ENCODE assay signal across 36 cellular contexts in genomic region chr6:24829657-24830056, GRCh38. TPM values are rescaled to one million over a fixed set of nuclear protein-coding genes. Genes with fewer than 3 reads are reported as not detected.
A peak's percentile ranks its signal among the peaks of the same experiment; 100 is the strongest.
DNase-seq lines count a peak whose midpoint lies in the region; ATAC-seq and TF ChIP-seq lines count a peak whose summit lies in the region.
"Had no signal": no experiment of that assay in that cellular context is flagged by ENCODE, and none has a peak within 500 bp of the region (broad histone marks: within the 10 kb centered on the region; RNA-seq: fewer than 3 reads in every experiment).

No MANE protein-coding gene starts in this region.

- no peak overlapping the region for H3K4me3 Mint-ChIP-seq in T-helper 1 cell treated with Interleukin-12 subunit alpha and Interleukin-12 subunit beta and Interleukin-4 antibody, amounts not matched to agents 30 μg/mL and 1 μg/mL, for 36 hours
- H3K4me3 Mint-ChIP-seq in CD4-positive, alpha-beta memory T cell: no peak overlapping the region
- H3K4me3 Mint-ChIP-seq in activated B cell treated with CpG ODN at 0.5 μM for 24 hours: no peak overlapping the region
- H3K4me3 Mint-ChIP-seq in naive thymus-derived CD4-positive, alpha-beta T cell: peak overlapping the region in 1 of 10 donors; percentile 21
- H3K4me3 Mint-ChIP-seq in MCF 10A (ENCODE audit: unreplicated experiment): no peak overlapping the region
- H3K4me3 Mint-ChIP-seq: activated naive CD8-positive, alpha-beta T cell treated with anti-CD3 and anti-CD28 coated beads, Interleukin-2, amount 10 ng/mL, durations not matched to agents 7 days and 5 days; neural crest cell; stimulated activated memory B cell treated with anti-CD40 and anti-IgM and Interleukin-4, amounts not matched to agents 10 μg/mL and 1 μg/mL and 100 μg/mL, for 72 hours had no signal

- intact Hi-C loops in CD4-positive, alpha-beta memory T cell (cut with micrococcal nuclease): no loop called here
- intact Hi-C loops in activated B cell treated with CpG ODN at 0.5 μM for 24 hours (cut with micrococcal nuclease) (no loop called here), MCF 10A (cut with micrococcal nuclease) (no loop called here)
- intact Hi-C loops in naive thymus-derived CD4-positive, alpha-beta T cell (cut with micrococcal nuclease): no loop called here

- H3K36me3 ChIP-seq in CD4-positive, alpha-beta memory T cell (ENCODE audit: insufficient read depth, low read length): peaks cover 81% of the 10 kb centered on the region
- H3K36me3 ChIP-seq in naive thymus-derived CD4-positive, alpha-beta T cell (ENCODE audit: control insufficient read depth in 2 of 3, insufficient read depth in 3 of 3, low read length in 3 of 3): peaks cover 53 to 100% (median 74%) of the 10 kb centered on the region in 3 experiments
- H3K36me3 ChIP-seq: ascending aorta, cardiac muscle cell, pancreas had no signal

- no peaks in the 10 kb centered on the region for H3K27me3 Mint-ChIP-seq in T-helper 1 cell treated with Interleukin-12 subunit alpha and Interleukin-12 subunit beta and Interleukin-4 antibody, amounts not matched to agents 30 μg/mL and 1 μg/mL, for 36 hours (ENCODE audit: low read depth)
- no peaks in the 10 kb centered on the region for H3K27me3 Mint-ChIP-seq in CD4-positive, alpha-beta memory T cell
- H3K27me3 Mint-ChIP-seq in activated B cell treated with CpG ODN at 0.5 μM for 24 hours: no peaks in the 10 kb centered on the region
- no peaks in the 10 kb centered on the region for H3K27me3 Mint-ChIP-seq in naive thymus-derived CD4-positive, alpha-beta T cell
- H3K27me3 Mint-ChIP-seq in MCF 10A (ENCODE audit: insufficient read depth, unreplicated experiment): no peaks in the 10 kb centered on the region
- H3K27me3 Mint-ChIP-seq: activated naive CD8-positive, alpha-beta T cell treated with anti-CD3 and anti-CD28 coated beads, Interleukin-2, amount 10 ng/mL, durations not matched to agents 7 days and 5 days; stimulated activated memory B cell treated with anti-CD40 and anti-IgM and Interleukin-4, amounts not matched to agents 10 μg/mL and 1 μg/mL and 100 μg/mL, for 72 hours had no signal

- peak overlapping the region; percentile 15 for H3K27ac Mint-ChIP-seq in T-helper 1 cell treated with Interleukin-12 subunit alpha and Interleukin-12 subunit beta and Interleukin-4 antibody, amounts not matched to agents 30 μg/mL and 1 μg/mL, for 36 hours
- H3K27ac Mint-ChIP-seq in CD4-positive, alpha-beta memory T cell: peak overlapping the region in 4 of 7 donors; percentile 10 to 88 (median 68)
- peak overlapping the region; percentile 46 for H3K27ac Mint-ChIP-seq in activated B cell treated with CpG ODN at 0.5 μM for 24 hours
- peak overlapping the region in 7 of 9 donors; percentile 28 to 85 (median 74) for H3K27ac Mint-ChIP-seq in naive thymus-derived CD4-positive, alpha-beta T cell
- H3K27ac Mint-ChIP-seq in MCF 10A (ENCODE audit: low read depth, unreplicated experiment): no peak overlapping the region
- H3K27ac Mint-ChIP-seq: activated naive CD8-positive, alpha-beta T cell treated with anti-CD3 and anti-CD28 coated beads, Interleukin-2, amount 10 ng/mL, durations not matched to agents 7 days and 5 days; stimulated activated memory B cell treated with anti-CD40 and anti-IgM and Interleukin-4, amounts not matched to agents 10 μg/mL and 1 μg/mL and 100 μg/mL, for 72 hours had no signal

- no peak overlapping the region for H3K4me3 ChIP-seq in CD4-positive, alpha-beta memory T cell (ENCODE audit: low read length in 2 of 2)
- H3K4me3 ChIP-seq in naive thymus-derived CD4-positive, alpha-beta T cell (ENCODE audit: low read length): no peak overlapping the region
- H3K4me3 ChIP-seq: ascending aorta, cardiac muscle cell, pancreas, SK-N-MC had no signal

- H3K27me3 ChIP-seq in CD4-positive, alpha-beta memory T cell (ENCODE audit: insufficient read depth, low read length): no peaks in the 10 kb centered on the region
- no peaks in the 10 kb centered on the region for H3K27me3 ChIP-seq in naive thymus-derived CD4-positive, alpha-beta T cell (ENCODE audit: control insufficient read depth in 2 of 2, insufficient read depth in 2 of 2, low read length in 2 of 2)
- H3K27me3 ChIP-seq: ascending aorta, cardiac muscle cell, pancreas had no signal

- no peak for ATAC-seq in activated B cell treated with CpG ODN at 0.5 μM for 24 hours (ENCODE audit: low read depth)
- no peak for ATAC-seq in naive thymus-derived CD4-positive, alpha-beta T cell
- no peak for ATAC-seq in GM18870 (IDR thresholded peaks at IDR 0.05; ENCODE audit: unreplicated experiment)
- ATAC-seq: pancreas; stimulated activated memory B cell treated with anti-CD40 and anti-IgM and Interleukin-4, amounts not matched to agents 10 μg/mL and 1 μg/mL and 100 μg/mL, for 72 hours had no signal

- H3K4me1 Mint-ChIP-seq in T-helper 1 cell treated with Interleukin-12 subunit alpha and Interleukin-12 subunit beta and Interleukin-4 antibody, amounts not matched to agents 30 μg/mL and 1 μg/mL, for 36 hours (ENCODE audit: low read depth): peaks cover 6% of the 10 kb centered on the region
- H3K4me1 Mint-ChIP-seq in CD4-positive, alpha-beta memory T cell: peaks cover 0 to 32% (median 12%) of the 10 kb centered on the region in 4 donors
- H3K4me1 Mint-ChIP-seq in activated B cell treated with CpG ODN at 0.5 μM for 24 hours (no peaks in the 10 kb centered on the region), MCF 10A (ENCODE audit: insufficient read depth, unreplicated experiment) (peaks cover 18% of the 10 kb centered on the region)
- peaks cover 7 to 68% (median 46%) of the 10 kb centered on the region in 7 donors for H3K4me1 Mint-ChIP-seq in naive thymus-derived CD4-positive, alpha-beta T cell
- H3K4me1 Mint-ChIP-seq: stimulated activated memory B cell treated with anti-CD40 and anti-IgM and Interleukin-4, amounts not matched to agents 10 μg/mL and 1 μg/mL and 100 μg/mL, for 72 hours had no signal

- no peaks in the 10 kb centered on the region for H3K9me3 Mint-ChIP-seq in T-helper 1 cell treated with Interleukin-12 subunit alpha and Interleukin-12 subunit beta and Interleukin-4 antibody, amounts not matched to agents 30 μg/mL and 1 μg/mL, for 36 hours
- peaks cover 0 to 9% (median 0%) of the 10 kb centered on the region in 8 donors for H3K9me3 Mint-ChIP-seq in CD4-positive, alpha-beta memory T cell
- no peaks in the 10 kb centered on the region for H3K9me3 Mint-ChIP-seq in activated B cell treated with CpG ODN at 0.5 μM for 24 hours
- H3K9me3 Mint-ChIP-seq in naive thymus-derived CD4-positive, alpha-beta T cell: peaks cover 0 to 22% (median 0%) of the 10 kb centered on the region in 11 donors
- H3K9me3 Mint-ChIP-seq in MCF 10A (ENCODE audit: unreplicated experiment): no peaks in the 10 kb centered on the region
- H3K9me3 Mint-ChIP-seq: activated naive CD8-positive, alpha-beta T cell treated with anti-CD3 and anti-CD28 coated beads, Interleukin-2, amount 10 ng/mL, durations not matched to agents 7 days and 5 days; neural crest cell; stimulated activated memory B cell treated with anti-CD40 and anti-IgM and Interleukin-4, amounts not matched to agents 10 μg/mL and 1 μg/mL and 100 μg/mL, for 72 hours had no signal

- H3K4me1 ChIP-seq in CD4-positive, alpha-beta memory T cell (ENCODE audit: insufficient read depth, low read length): no peaks in the 10 kb centered on the region
- H3K4me1 ChIP-seq in naive thymus-derived CD4-positive, alpha-beta T cell (ENCODE audit: control insufficient read depth in 2 of 2, insufficient read depth in 2 of 2, low read length in 2 of 2): no peaks in the 10 kb centered on the region
- H3K4me1 ChIP-seq: ascending aorta had no signal

- DNase-seq in T-helper 1 cell (no peak), activated B cell treated with CpG ODN at 0.5 μM for 24 hours (no peak), activated gamma-delta T cell (lab: John Stamatoyannopoulos, UW) (no peak), MCF 10A (ENCODE audit: unreplicated experiment) (no peak)
- DNase-seq in CD4-positive, alpha-beta memory T cell: no peak
- DNase-seq in naive thymus-derived CD4-positive, alpha-beta T cell: no peak
- DNase-seq: activated CD4-positive, alpha-beta T cell treated with anti-CD3 and anti-CD28 coated beads for 4 hours; activated naive CD8-positive, alpha-beta T cell treated with anti-CD3 and anti-CD28 coated beads, Interleukin-2, amount 10 ng/mL, durations not matched to agents 7 days and 5 days; activated T-cell treated with anti-CD3 and anti-CD28 coated beads, Interleukin-2, amount 50 U/mL, for 48 hours; cortex of kidney; effector memory CD4-positive, alpha-beta T cell; H7; mammary epithelial cell; MV-4-11; NCI-H1436; NCI-H2081; NCI-H524 treated with DMSO at 0.1 percent for 48 hours; OCI-M1; pancreas; retina; substantia nigra; trophoblast cell had no signal

- BruUV-seq in MCF 10A (replicated peaks; lab: Mats Ljungman, UMichigan): no TSS peak

- peaks cover 64% of the 10 kb centered on the region for H3K36me3 Mint-ChIP-seq in T-helper 1 cell treated with Interleukin-12 subunit alpha and Interleukin-12 subunit beta and Interleukin-4 antibody, amounts not matched to agents 30 μg/mL and 1 μg/mL, for 36 hours (ENCODE audit: low read depth)
- H3K36me3 Mint-ChIP-seq in CD4-positive, alpha-beta memory T cell: peaks cover 84 to 85% of the 10 kb centered on the region in 2 donors
- H3K36me3 Mint-ChIP-seq in activated B cell treated with CpG ODN at 0.5 μM for 24 hours (ENCODE audit: low read depth) (peaks cover 91% of the 10 kb centered on the region), MCF 10A (ENCODE audit: insufficient read depth, unreplicated experiment) (peaks cover 10% of the 10 kb centered on the region)
- H3K36me3 Mint-ChIP-seq in naive thymus-derived CD4-positive, alpha-beta T cell: peaks cover 9 to 77% (median 57%) of the 10 kb centered on the region in 5 donors

- POLR2A ChIA-PET in CD4-positive, alpha-beta memory T cell (lab: Charles Lee; ENCODE audit: partially characterized antibody): interaction anchor here (0.7 to 2.3 kb wide), 7 partner anchors 11 to 189 kb away, joined by 3 to 8 read pairs (median 3); partner anchors contain the start of gene ACOT13
- POLR2A ChIA-PET in activated B cell treated with CpG ODN at 0.5 μM for 24 hours (lab: Charles Lee) (no interaction called here), MCF 10A (lab: Yijun Ruan, JAX) (interaction anchor here (1.4 to 1.5 kb wide), 2 partner anchors 16 to 188 kb away, joined by 3 to 4 read pairs; no protein-coding TSS in a partner anchor)
- POLR2A ChIA-PET in naive thymus-derived CD4-positive, alpha-beta T cell (lab: Charles Lee): interaction anchor here (0.7 to 2.7 kb wide), 4 partner anchors 11 to 86 kb away, joined by 3 to 6 read pairs (median 4); no protein-coding TSS in a partner anchor

- TF ChIP-seq CTCF in activated B cell treated with CpG ODN at 0.5 μM for 24 hours (IDR thresholded peaks at IDR 0.05) (no peak), MCF 10A (IDR thresholded peaks at IDR 0.05; ENCODE audit: unreplicated experiment) (no peak)

- no peaks in the 10 kb centered on the region for H3K9me3 ChIP-seq in CD4-positive, alpha-beta memory T cell (ENCODE audit: control insufficient read depth in 1 of 2, low read length in 2 of 2)
- no peaks in the 10 kb centered on the region for H3K9me3 ChIP-seq in naive thymus-derived CD4-positive, alpha-beta T cell (ENCODE audit: control insufficient read depth in 2 of 3, low read length in 3 of 3)
- H3K9me3 ChIP-seq: ascending aorta, pancreas had no signal

- H3K27ac ChIP-seq in CD4-positive, alpha-beta memory T cell (ENCODE audit: low read depth, low read length): no peak overlapping the region
- no peak overlapping the region for H3K27ac ChIP-seq in naive thymus-derived CD4-positive, alpha-beta T cell (ENCODE audit: low read depth, low read length)
- H3K27ac ChIP-seq: 22Rv1, ascending aorta, cardiac muscle cell, epithelial cell of prostate, pancreas, SK-N-MC had no signal

- CTCF ChIA-PET in CD4-positive, alpha-beta memory T cell (lab: Charles Lee; ENCODE audit: partially characterized antibody): interaction anchor here (1.0 to 1.8 kb wide), 3 partner anchors 27 to 197 kb away, joined by 4 to 7 read pairs (median 6); no protein-coding TSS in a partner anchor
- CTCF ChIA-PET in activated B cell treated with CpG ODN at 0.5 μM for 24 hours (lab: Charles Lee) (interaction anchor here (1.1 kb wide), 1 partner anchor 177 kb away, joined by 3 read pairs; no protein-coding TSS in a partner anchor), MCF 10A (lab: Yijun Ruan, JAX) (interaction anchor here (0.7 to 1.1 kb wide), 4 partner anchors 23 to 249 kb away, joined by 3 to 5 read pairs (median 4); no protein-coding TSS in a partner anchor)
- CTCF ChIA-PET in naive thymus-derived CD4-positive, alpha-beta T cell (lab: Charles Lee): interaction anchor here (0.6 to 1.2 kb wide), 2 partner anchors 39 to 188 kb away, joined by 4 to 6 read pairs; no protein-coding TSS in a partner anchor

RNA-seq across cellular contexts. Expression of gene ARMH2, which starts 30.9 kb away (rescaled TPM):
- 1 to 10 TPM; 3.1 to 4.7 TPM for total RNA-seq in CD4-positive, alpha-beta memory T cell
- under 1 TPM in 1 of 2 donors, not detected in 1; 0.55 TPM for polyA plus RNA-seq in CD4-positive, alpha-beta memory T cell
- total RNA-seq in activated B cell treated with CpG ODN at 0.5 μM for 24 hours (2.1 and 2.3 TPM in 2 replicates), MCF 10A (2022) (not detected in 2 replicates)
- total RNA-seq in naive thymus-derived CD4-positive, alpha-beta T cell: 1 to 10 TPM; 1.3 to 9.4 (median 5.0) TPM
- under 1 TPM in 1 of 2 donors, not detected in 1; 0.70 TPM for polyA plus RNA-seq in naive thymus-derived CD4-positive, alpha-beta T cell
- total RNA-seq: activated CD8-positive, alpha-beta memory T cell treated with anti-CD3 and anti-CD28 coated beads for 36 hours; ascending aorta; cardiac muscle cell; Daoy; glomerular endothelial cell; H7; LHCN-M2; mammary epithelial cell; neural crest cell; pancreas; skeletal muscle tissue had no signal
- polyA plus RNA-seq: cardiac muscle cell, mammary epithelial cell, pancreas had no signal

RNA-seq across cellular contexts. Expression of gene GMNN, which starts 54.9 kb away (rescaled TPM):
- 1 to 10 TPM; 6.1 to 6.7 TPM for total RNA-seq in CD4-positive, alpha-beta memory T cell
- 1 to 10 TPM; 3.4 to 3.6 TPM for polyA plus RNA-seq in CD4-positive, alpha-beta memory T cell
- total RNA-seq in activated B cell treated with CpG ODN at 0.5 μM for 24 hours: 12.9 and 14.5 TPM in 2 replicates
- 10 to 100 TPM in 1 of 5 experiments, 1 to 10 TPM in 4; 5.1 to 54.6 (median 7.0) TPM for total RNA-seq in naive thymus-derived CD4-positive, alpha-beta T cell
- polyA plus RNA-seq in naive thymus-derived CD4-positive, alpha-beta T cell: 1 to 10 TPM; 4.2 to 5.0 TPM
- total RNA-seq in MCF 10A (2022): 12.5 and 22.4 TPM in 2 replicates
